9 cellular contexts compared by ENCODE assay signal in genomic region chr20:31670371-31671228, GRCh38. TPM values are rescaled to one million over a fixed set of nuclear protein-coding genes. Genes with fewer than 3 reads are reported as not detected.
DNase-seq lines count a peak whose midpoint lies in the region; ATAC-seq lines count a peak whose summit lies in the region.
"Had no signal": no experiment of that assay in that cellular context is flagged by ENCODE, and none has a peak within 500 bp of the region (broad histone marks: within the 10 kb centered on the region; RNA-seq: fewer than 3 reads in every experiment).

No MANE protein-coding gene starts in this region.

- peak overlapping the region; percentile 74 to 84 for H3K27ac ChIP-seq in esophagus (ENCODE audit: low read depth in 2 of 2, low read length in 1 of 2)
- H3K27ac ChIP-seq: HL-60 had no signal

- H3K4me3 ChIP-seq in esophagus (ENCODE audit: low read depth in 1 of 2, low read length in 2 of 2): no peak overlapping the region

- no peaks in the 10 kb centered on the region for H3K9me3 ChIP-seq in esophagus (ENCODE audit: control insufficient read depth in 2 of 2, insufficient read depth in 1 of 2, low read depth in 1 of 2, low read length in 1 of 2)

- H3K27me3 Mint-ChIP-seq in natural killer cell treated with Interleukin-12 subunit alpha and Interleukin-12 subunit beta and Interleukin-15 and Interleukin-18, amount 100 ng/mL, for 72 hours: no peaks in the 10 kb centered on the region

- H3K36me3 ChIP-seq in esophagus (ENCODE audit: control insufficient read depth in 2 of 2, insufficient read depth in 2 of 2, low read length in 1 of 2): peaks cover 3 to 14% of the 10 kb centered on the region in 2 donors

- WGBS in esophagus, 2 donors: 59 to 61% methylated on average over 10 of the region's 10 CpGs

- H3K27me3 ChIP-seq in esophagus (ENCODE audit: control insufficient read depth in 1 of 2, insufficient read depth in 2 of 2, low read length in 2 of 2): no peaks in the 10 kb centered on the region

- peak overlapping the region; percentile 58 for H3K4me3 Mint-ChIP-seq in natural killer cell treated with Interleukin-12 subunit alpha and Interleukin-12 subunit beta and Interleukin-15 and Interleukin-18, amount 100 ng/mL, for 72 hours

- H3K27ac Mint-ChIP-seq in natural killer cell treated with Interleukin-12 subunit alpha and Interleukin-12 subunit beta and Interleukin-15 and Interleukin-18, amount 100 ng/mL, for 72 hours: peak overlapping the region; percentile 99 to 100

- peaks cover 15% of the 10 kb centered on the region for H3K36me3 Mint-ChIP-seq in natural killer cell treated with Interleukin-12 subunit alpha and Interleukin-12 subunit beta and Interleukin-15 and Interleukin-18, amount 100 ng/mL, for 72 hours

- peaks cover 2 to 12% of the 10 kb centered on the region in 2 donors for H3K4me1 ChIP-seq in esophagus (ENCODE audit: control insufficient read depth in 2 of 2, insufficient read depth in 2 of 2, low read length in 1 of 2)

- H3K4me1 Mint-ChIP-seq in natural killer cell treated with Interleukin-12 subunit alpha and Interleukin-12 subunit beta and Interleukin-15 and Interleukin-18, amount 100 ng/mL, for 72 hours (ENCODE audit: low read depth in 2 of 2): peaks cover 77 to 90% of the 10 kb centered on the region in 2 donors

- peak; percentile 91 for DNase-seq in Ammon's horn (ENCODE audit: low spot score)
- DNase-seq in NCI-H345 treated with DMSO at 0.1 percent for 48 hours (lab: John Stamatoyannopoulos, UW; ENCODE audit: unreplicated experiment): peak; percentile 88
- no peak for DNase-seq in natural killer cell treated with Interleukin-12 subunit alpha and Interleukin-12 subunit beta and Interleukin-15 and Interleukin-18, amount 100 ng/mL, for 72 hours (ENCODE audit: low spot score)
- DNase-seq in kidney tubule cell (ENCODE audit: low spot score): no peak
- no peak for DNase-seq in RPMI8226
- DNase-seq in foreskin melanocyte: no peak

- no peaks in the 10 kb centered on the region for H3K9me3 Mint-ChIP-seq in natural killer cell treated with Interleukin-12 subunit alpha and Interleukin-12 subunit beta and Interleukin-15 and Interleukin-18, amount 100 ng/mL, for 72 hours

- ATAC-seq in natural killer cell treated with Interleukin-12 subunit alpha and Interleukin-12 subunit beta and Interleukin-15 and Interleukin-18, amount 100 ng/mL, for 72 hours: no peak
- ATAC-seq in HG03439 (IDR thresholded peaks at IDR 0.05; ENCODE audit: unreplicated experiment): no peak

RNA-seq across cellular contexts. Expression of gene COX4I2, which starts 32.9 kb away (rescaled TPM):
- 1 to 10 TPM; 2.6 to 3.8 TPM for polyA plus RNA-seq in esophagus
- total RNA-seq in natural killer cell treated with Interleukin-12 subunit alpha and Interleukin-12 subunit beta and Interleukin-15 and Interleukin-18, amount 100 ng/mL, for 72 hours: not detected

RNA-seq across cellular contexts. Expression of gene BCL2L1, which starts 52.1 kb away (rescaled TPM):
- polyA plus RNA-seq in esophagus: 10 to 100 TPM; 60.0 to 80.9 TPM
- 100 to 1,000 TPM; 140 to 325 TPM for total RNA-seq in natural killer cell treated with Interleukin-12 subunit alpha and Interleukin-12 subunit beta and Interleukin-15 and Interleukin-18, amount 100 ng/mL, for 72 hours

Comparison
In these comparisons a context has a peak if more than half of its experiments do, and no peak if none do; other contexts are left out.
1. DNase-seq: peak in Ammon's horn (single experiment) and NCI-H345 treated with DMSO at 0.1 percent for 48 hours (single experiment); none in natural killer cell treated with Interleukin-12 subunit alpha and Interleukin-12 subunit beta and Interleukin-15 and Interleukin-18, amount 100 ng/mL, for 72 hours (single experiment), kidney tubule cell (single experiment), RPMI8226 (single experiment) and foreskin melanocyte (single experiment).